Comparison of ENCODE assay signal across 25 cellular contexts in the genomic region with DNA sequence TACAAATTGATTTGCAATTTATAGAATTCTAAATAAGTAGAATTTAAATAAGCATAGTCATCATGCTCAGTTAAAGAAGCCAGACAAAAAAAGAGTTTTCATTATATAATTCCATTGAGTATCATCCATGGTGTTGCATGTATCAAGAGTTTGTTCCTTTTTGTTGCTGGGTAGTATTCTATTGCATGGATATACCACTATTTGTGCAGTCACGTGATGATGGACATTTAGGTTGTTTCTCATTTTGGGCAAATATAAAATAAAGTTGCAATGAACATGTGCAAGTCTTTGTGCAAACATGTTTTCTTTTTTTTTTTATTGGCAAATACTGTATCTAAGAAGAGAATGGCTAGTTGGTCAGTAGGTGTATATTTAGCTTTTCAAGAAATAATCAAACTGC.
"Had no signal": no experiment of that assay in that cellular context is flagged by ENCODE, and none has a peak within 500 bp of the region (broad histone marks: within the 10 kb centered on the region; RNA-seq: fewer than 3 reads in every experiment).

No MANE protein-coding gene starts in this region.

- H3K4me1 ChIP-seq: colonic mucosa, gastrocnemius medialis, heart right ventricle, left lung, lower lobe of right lung had no signal

- ATAC-seq: effector memory CD8-positive, alpha-beta T cell; gastrocnemius medialis; heart right ventricle; left cardiac atrium; left lung; left ventricle myocardium superior; lower lobe of right lung; mucosa of descending colon had no signal

- DNase-seq: colonic mucosa; cortex of kidney; effector CD8-positive, alpha-beta T cell; effector memory CD8-positive, alpha-beta T cell; endodermal cell; erythroblast; esophagus squamous epithelium; foreskin fibroblast; foreskin melanocyte; gastrocnemius medialis; glutamatergic neuron; head of caudate nucleus; heart right ventricle; hippocampal formation; left cardiac atrium; left lung; left ventricle myocardium superior; lower lobe of right lung; mesenchymal stem cell; mucosa of descending colon; naive B cell had no signal

- H3K9me3 ChIP-seq: colonic mucosa, esophagus squamous epithelium, gastrocnemius medialis, heart right ventricle, left lung, lower lobe of right lung, mucosa of descending colon had no signal

- H3K36me3 ChIP-seq: colonic mucosa, esophagus squamous epithelium, gastrocnemius medialis, heart right ventricle, left lung, lower lobe of right lung had no signal

- H3K27ac ChIP-seq: colonic mucosa, epithelial cell of prostate, esophagus squamous epithelium, gastrocnemius medialis, heart right ventricle, left lung, lower lobe of right lung had no signal

- H3K4me3 ChIP-seq: colonic mucosa, esophagus squamous epithelium, gastrocnemius medialis, heart right ventricle, left lung, lower lobe of right lung, mucosa of descending colon had no signal

- H3K27me3 ChIP-seq: colonic mucosa, esophagus squamous epithelium, gastrocnemius medialis, heart right ventricle, left lung had no signal

- FAIRE-seq: endometrium, islet of Langerhans, keratinocyte had no signal
